In the genomic region with DNA sequence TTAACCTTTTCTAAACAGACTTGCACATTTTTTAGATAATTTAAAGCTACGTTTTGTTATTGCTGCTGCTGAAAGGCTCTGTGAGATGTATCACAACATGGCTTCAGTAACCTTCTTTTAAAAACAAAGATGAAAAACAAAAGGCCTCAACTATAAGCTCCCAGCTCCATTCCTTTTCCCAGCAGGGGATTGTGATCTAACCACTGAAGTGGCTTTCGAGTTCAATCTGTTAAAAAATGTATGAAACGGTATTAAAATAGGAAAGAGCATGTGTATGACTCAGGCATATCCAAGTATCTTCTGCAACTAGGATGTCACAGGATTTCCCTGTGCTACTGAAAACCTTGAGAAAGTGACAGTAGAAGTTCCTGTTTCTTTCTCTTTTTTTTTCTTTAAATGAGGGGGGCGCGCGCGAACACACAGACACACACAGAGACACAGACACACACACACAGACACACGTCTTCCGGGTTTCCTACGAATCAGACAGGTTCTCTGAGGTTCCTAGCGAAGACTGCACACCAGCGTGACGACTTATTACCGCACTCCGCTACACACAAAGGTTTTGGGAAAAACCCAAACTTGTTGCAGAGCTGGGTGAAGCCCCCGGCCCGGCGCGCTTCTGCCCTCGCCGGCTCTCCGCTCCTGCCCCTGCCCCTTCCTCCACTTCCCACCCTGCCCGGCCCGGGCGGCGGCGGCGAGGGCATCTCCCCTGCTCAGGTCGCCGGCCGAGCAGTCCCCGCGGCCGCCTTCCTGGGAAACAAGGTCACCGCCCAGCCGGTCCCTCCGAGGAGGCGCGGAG, we compare ENCODE assay signal across 8 cellular contexts.
DNase-seq lines count a peak whose midpoint lies in the region; ATAC-seq, FAIRE-seq and TF ChIP-seq lines count a peak whose summit lies in the region.

No MANE protein-coding gene starts in this region.

- peak overlapping the region; percentile 67 for H3K4me3 ChIP-seq in AG10803 (ENCODE audit: low read length)
- peak overlapping the region; percentile 67 to 96 (median 80) for H3K4me3 ChIP-seq in Peyer's patch
- H3K4me3 ChIP-seq in suprapubic skin: peak overlapping the region; percentile 97

- peak; percentile 54 for ATAC-seq in HG03442 (IDR thresholded peaks at IDR 0.05; ENCODE audit: unreplicated experiment)

- TF ChIP-seq POLR2A in Peyer's patch (IDR thresholded peaks at IDR 0.05): peak in 1 of 2 donors; percentile 21
- no peak for TF ChIP-seq POLR2A in suprapubic skin (IDR thresholded peaks at IDR 0.05)

- TF ChIP-seq CTCF in AG10803 (conservative IDR thresholded peaks at IDR 0.05; ENCODE audit: low read length) (no peak), Peyer's patch (IDR thresholded peaks at IDR 0.05) (no peak), suprapubic skin (IDR thresholded peaks at IDR 0.05) (no peak)

- TF ChIP-seq EP300 in suprapubic skin (IDR thresholded peaks at IDR 0.05): no peak

- under 1% methylated on average over 22 of the region's 39 CpGs for WGBS in suprapubic skin

- H3K4me1 ChIP-seq in Peyer's patch (peaks cover 0 to 23% (median 7%) of the 10 kb centered on the region in 4 donors), suprapubic skin (peaks cover 71% of the 10 kb centered on the region)

- no peaks in the 10 kb centered on the region for H3K9me3 ChIP-seq in Peyer's patch
- no peaks in the 10 kb centered on the region for H3K9me3 ChIP-seq in suprapubic skin

- DNase-seq in AG10803 (ENCODE audit: low read depth) (peak; percentile 81), GM19239 (ENCODE audit: insufficient read length, low spot score) (peak; percentile 45), Peyer's patch (peak; percentile 53 to 92 (median 92)), foreskin melanocyte (peak; percentile 64), nucleus accumbens (lab: John Stamatoyannopoulos, UW) (peak in 38 of 56 donors; percentile 9 to 70 (median 43)), suprapubic skin (ENCODE audit: low spot score in 2 of 2) (peak in 1 of 2 donors; percentile 72)
- peak; percentile 87 for DNase-seq in activated effector memory CD4-positive, alpha-beta T cell treated with anti-CD3 and anti-CD28 coated beads, Interleukin-2, amount 50 U/mL, for 16 hours

- peak; percentile 62 for FAIRE-seq in GM19239 (lab: Jason Lieb, UNC)

- peak overlapping the region; percentile 87 to 99 (median 94) for H3K27ac ChIP-seq in Peyer's patch
- peak overlapping the region; percentile 98 for H3K27ac ChIP-seq in suprapubic skin

- H3K36me3 ChIP-seq in Peyer's patch: no peaks in the 10 kb centered on the region
- no peaks in the 10 kb centered on the region for H3K36me3 ChIP-seq in suprapubic skin

- H3K27me3 ChIP-seq in Peyer's patch (no peaks in the 10 kb centered on the region), suprapubic skin (no peaks in the 10 kb centered on the region)
